In the genomic region with DNA sequence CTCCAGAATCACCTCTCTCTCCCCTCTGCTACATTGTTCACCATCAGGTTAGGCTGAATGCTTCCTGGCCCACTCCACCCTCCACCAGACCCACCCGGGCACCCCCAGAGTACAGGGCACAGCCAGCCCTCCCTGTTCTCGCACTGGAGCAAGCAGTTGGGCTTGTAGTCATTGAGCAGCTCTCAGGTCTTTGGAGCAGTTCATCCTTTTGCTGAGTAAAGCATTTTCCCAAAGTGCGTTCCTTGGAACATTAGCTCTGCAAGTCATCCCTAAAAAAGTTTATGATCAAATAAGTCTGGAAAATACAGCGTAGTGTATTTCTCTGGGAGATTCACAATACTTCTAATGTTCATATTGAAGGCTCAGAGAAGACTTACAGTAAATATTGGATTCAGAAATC, we compare ENCODE assay signal across 2 cellular contexts.
TF ChIP-seq lines count a peak whose summit lies in the region.

No MANE protein-coding gene starts in this region.

TF ChIP-seq in HepG2, 621 proteins besides CTCF, POLR2A, EP300 and RAD21 (continued from another document):
- TF ChIP-seq MAFK (conservative IDR thresholded peaks at IDR 0.05 in 1 of 2, IDR thresholded peaks at IDR 0.05 in 1 of 2; ENCODE audit: low read length in 2 of 2) (peak; percentile 78 to 83), ZNF703 (CRISPR knock-in tag; IDR thresholded peaks at IDR 0.05; ENCODE audit: borderline replicate concordance) (no peak)

TF ChIP-seq in K562, 482 proteins besides CTCF, POLR2A, EP300 and RAD21 (continued from another document):
- TF ChIP-seq, protein P1, sequence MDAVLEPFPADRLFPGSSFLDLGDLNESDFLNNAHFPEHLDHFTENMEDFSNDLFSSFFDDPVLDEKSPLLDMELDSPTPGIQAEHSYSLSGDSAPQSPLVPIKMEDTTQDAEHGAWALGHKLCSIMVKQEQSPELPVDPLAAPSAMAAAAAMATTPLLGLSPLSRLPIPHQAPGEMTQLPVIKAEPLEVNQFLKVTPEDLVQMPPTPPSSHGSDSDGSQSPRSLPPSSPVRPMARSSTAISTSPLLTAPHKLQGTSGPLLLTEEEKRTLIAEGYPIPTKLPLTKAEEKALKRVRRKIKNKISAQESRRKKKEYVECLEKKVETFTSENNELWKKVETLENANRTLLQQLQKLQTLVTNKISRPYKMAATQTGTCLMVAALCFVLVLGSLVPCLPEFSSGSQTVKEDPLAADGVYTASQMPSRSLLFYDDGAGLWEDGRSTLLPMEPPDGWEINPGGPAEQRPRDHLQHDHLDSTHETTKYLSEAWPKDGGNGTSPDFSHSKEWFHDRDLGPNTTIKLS (IDR thresholded peaks at IDR 0.05; ENCODE audit: borderline replicate concordance, low read depth), result no peak
- 0 out of 2 replicates have a peak, but pooled peaks have one; percentile 14 for TF ChIP-seq MAFK (IDR thresholded peaks at IDR 0.05; ENCODE audit: low read length)
- TF ChIP-seq ZNF274 (IDR thresholded peaks at IDR 0.05; ENCODE audit: borderline replicate concordance, low read depth, low read length), result no peak
- TF ChIP-seq C11orf30 (IDR thresholded peaks at IDR 0.05; ENCODE audit: low read depth), result 0 out of 2 replicates have a peak, but pooled peaks have one; percentile 10
- no peak for TF ChIP-seq ZNF436 (CRISPR knock-in tag; IDR thresholded peaks at IDR 0.05)
- TF ChIP-seq ZNF316 (IDR thresholded peaks at IDR 0.05), result peak; percentile 39; the same call in 1 of the 2 replicates
- peak; percentile 13; the same call in 1 of the 2 replicates for TF ChIP-seq MAFF (IDR thresholded peaks at IDR 0.05; ENCODE audit: low read length)
- TF ChIP-seq, protein P2, sequence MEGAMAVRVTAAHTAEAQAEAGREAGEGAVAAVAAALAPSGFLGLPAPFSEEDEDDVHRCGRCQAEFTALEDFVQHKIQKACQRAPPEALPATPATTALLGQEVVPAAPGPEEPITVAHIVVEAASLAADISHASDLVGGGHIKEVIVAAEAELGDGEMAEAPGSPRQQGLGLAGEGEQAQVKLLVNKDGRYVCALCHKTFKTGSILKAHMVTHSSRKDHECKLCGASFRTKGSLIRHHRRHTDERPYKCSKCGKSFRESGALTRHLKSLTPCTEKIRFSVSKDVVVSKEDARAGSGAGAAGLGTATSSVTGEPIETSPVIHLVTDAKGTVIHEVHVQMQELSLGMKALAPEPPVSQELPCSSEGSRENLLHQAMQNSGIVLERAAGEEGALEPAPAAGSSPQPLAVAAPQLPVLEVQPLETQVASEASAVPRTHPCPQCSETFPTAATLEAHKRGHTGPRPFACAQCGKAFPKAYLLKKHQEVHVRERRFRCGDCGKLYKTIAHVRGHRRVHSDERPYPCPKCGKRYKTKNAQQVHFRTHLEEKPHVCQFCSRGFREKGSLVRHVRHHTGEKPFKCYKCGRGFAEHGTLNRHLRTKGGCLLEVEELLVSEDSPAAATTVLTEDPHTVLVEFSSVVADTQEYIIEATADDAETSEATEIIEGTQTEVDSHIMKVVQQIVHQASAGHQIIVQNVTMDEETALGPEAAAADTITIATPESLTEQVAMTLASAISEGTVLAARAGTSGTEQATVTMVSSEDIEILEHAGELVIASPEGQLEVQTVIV (CRISPR knock-in tag; IDR thresholded peaks at IDR 0.05; ENCODE audit: borderline replicate concordance), result no peak
- TF ChIP-seq, protein P3, sequence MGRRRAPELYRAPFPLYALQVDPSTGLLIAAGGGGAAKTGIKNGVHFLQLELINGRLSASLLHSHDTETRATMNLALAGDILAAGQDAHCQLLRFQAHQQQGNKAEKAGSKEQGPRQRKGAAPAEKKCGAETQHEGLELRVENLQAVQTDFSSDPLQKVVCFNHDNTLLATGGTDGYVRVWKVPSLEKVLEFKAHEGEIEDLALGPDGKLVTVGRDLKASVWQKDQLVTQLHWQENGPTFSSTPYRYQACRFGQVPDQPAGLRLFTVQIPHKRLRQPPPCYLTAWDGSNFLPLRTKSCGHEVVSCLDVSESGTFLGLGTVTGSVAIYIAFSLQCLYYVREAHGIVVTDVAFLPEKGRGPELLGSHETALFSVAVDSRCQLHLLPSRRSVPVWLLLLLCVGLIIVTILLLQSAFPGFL (CRISPR knock-in tag; IDR thresholded peaks at IDR 0.05), result no peak
- TF ChIP-seq RBM34 (IDR thresholded peaks at IDR 0.05; ENCODE audit: borderline replicate concordance, insufficient read depth, low read length), result no peak
- no peak for TF ChIP-seq SRSF3 (IDR thresholded peaks at IDR 0.05; ENCODE audit: insufficient read depth, low read length)
